Comparison of ENCODE assay signal across 1 cellular context in the genomic region with DNA sequence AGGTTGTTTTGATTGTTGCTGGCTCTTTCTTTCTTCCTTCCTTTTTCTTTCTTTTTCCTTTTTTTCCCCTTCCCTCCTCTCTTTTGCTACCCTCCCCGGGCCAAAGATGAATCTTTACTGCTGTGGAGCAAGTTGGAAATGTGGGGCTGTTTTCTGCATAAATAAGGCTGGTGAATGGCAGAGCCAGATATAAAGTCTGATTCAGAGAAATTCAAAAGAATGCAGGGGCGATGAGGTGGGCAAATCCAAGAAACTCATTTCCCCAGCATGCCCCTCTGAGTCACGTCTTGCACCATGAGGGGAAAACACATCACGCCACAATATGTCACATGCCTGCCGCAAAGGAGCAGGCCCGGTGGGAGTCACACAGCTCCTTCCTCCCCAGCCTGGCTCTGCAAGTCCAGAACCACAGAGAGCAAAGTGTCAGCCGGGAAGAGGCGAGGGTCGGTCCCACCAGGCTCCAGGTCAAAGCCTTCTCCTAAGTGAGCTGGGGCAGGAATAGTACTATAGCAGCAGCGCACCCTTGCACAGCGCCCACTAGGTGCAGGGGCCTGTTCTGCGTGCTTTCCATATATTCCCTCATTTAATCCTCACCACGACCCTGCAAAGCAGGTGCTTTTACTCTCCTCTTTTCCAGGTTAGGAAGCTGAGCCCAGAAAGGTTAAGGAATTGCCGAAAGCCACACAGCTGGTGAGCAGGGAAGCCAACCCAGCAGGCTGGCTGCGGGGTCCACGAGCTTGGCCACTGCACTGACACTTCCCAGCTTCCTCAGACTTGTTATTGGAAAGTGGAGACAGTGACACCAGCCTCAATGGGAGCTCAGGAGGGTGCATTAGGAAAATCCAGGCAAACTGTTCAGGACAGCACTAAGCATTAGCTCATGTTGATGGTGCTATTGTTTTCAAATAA.
TF ChIP-seq lines count a peak whose summit lies in the region.

No MANE protein-coding gene starts in this region.

TF ChIP-seq in A549, 52 proteins besides CTCF, POLR2A, EP300 and RAD21 (continued from another document):
- TF ChIP-seq FOSB (CRISPR knock-in tag; IDR thresholded peaks at IDR 0.05) (no peak), TFCP2L1 (CRISPR knock-in tag; IDR thresholded peaks at IDR 0.05) (peak; percentile 82; the same call in 1 of the 2 replicates), CHD2 (IDR thresholded peaks at IDR 0.05; ENCODE audit: low read length, partially characterized antibody) (no peak), HOXB13 (CRISPR knock-in tag; IDR thresholded peaks at IDR 0.05; ENCODE audit: low read depth) (no peak), FOXS1 (CRISPR knock-in tag; IDR thresholded peaks at IDR 0.05) (no peak), KDM1A (IDR thresholded peaks at IDR 0.05; ENCODE audit: low read depth) (no peak), CHD4 (IDR thresholded peaks at IDR 0.05; ENCODE audit: borderline replicate concordance) (no peak), EHF (CRISPR knock-in tag; IDR thresholded peaks at IDR 0.05) (no peak), PHF8 (IDR thresholded peaks at IDR 0.05; ENCODE audit: borderline replicate concordance, low read depth) (no peak), HOXB5 (CRISPR knock-in tag; IDR thresholded peaks at IDR 0.05) (no peak), RARB (CRISPR knock-in tag; IDR thresholded peaks at IDR 0.05) (no peak), POLR2AphosphoS2 (conservative IDR thresholded peaks at IDR 0.05; ENCODE audit: low read length) (no peak), JUN (IDR thresholded peaks at IDR 0.05) (0 out of 5 replicates have a peak, but pooled peaks of 1 of the 2 experiments have one; percentile 11), RNF2 (IDR thresholded peaks at IDR 0.05; ENCODE audit: borderline replicate concordance, low read depth) (no peak), HEYL (CRISPR knock-in tag; IDR thresholded peaks at IDR 0.05) (no peak), RFX5 (IDR thresholded peaks at IDR 0.05) (no peak), SREBF2 (IDR thresholded peaks at IDR 0.05) (no peak), FOSL2 (IDR thresholded peaks at IDR 0.05) (peak; percentile 47), FOSL2 (CRISPR knock-in tag; IDR thresholded peaks at IDR 0.05) (peak; percentile 94), HOXA7 (CRISPR knock-in tag; IDR thresholded peaks at IDR 0.05) (peak; percentile 34; the same call in 1 of the 2 replicates), ESRRA (IDR thresholded peaks at IDR 0.05; ENCODE audit: borderline replicate concordance, low read length) (no peak), GATA3 (IDR thresholded peaks at IDR 0.05; ENCODE audit: borderline replicate concordance) (no peak), JUNB (IDR thresholded peaks at IDR 0.05) (peak; percentile 68), TP53 (CRISPR knock-in tag; IDR thresholded peaks at IDR 0.05) (peak; percentile 9; the same call in 1 of the 2 replicates), SMC3 (IDR thresholded peaks at IDR 0.05) (peak; percentile 36), NPAS2 (CRISPR knock-in tag; IDR thresholded peaks at IDR 0.05; ENCODE audit: borderline replicate concordance) (no peak), MYC (IDR thresholded peaks at IDR 0.05; ENCODE audit: borderline replicate concordance, low read length) (0 out of 2 replicates have a peak, but pooled peaks have one; percentile 26), CBX2 (IDR thresholded peaks at IDR 0.05; ENCODE audit: borderline replicate concordance, low read depth) (no peak)
- TF ChIP-seq, protein P1, sequence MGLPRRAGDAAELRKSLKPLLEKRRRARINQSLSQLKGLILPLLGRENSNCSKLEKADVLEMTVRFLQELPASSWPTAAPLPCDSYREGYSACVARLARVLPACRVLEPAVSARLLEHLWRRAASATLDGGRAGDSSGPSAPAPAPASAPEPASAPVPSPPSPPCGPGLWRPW (IDR thresholded peaks at IDR 0.05) = no peak
- TF ChIP-seq, protein P2, sequence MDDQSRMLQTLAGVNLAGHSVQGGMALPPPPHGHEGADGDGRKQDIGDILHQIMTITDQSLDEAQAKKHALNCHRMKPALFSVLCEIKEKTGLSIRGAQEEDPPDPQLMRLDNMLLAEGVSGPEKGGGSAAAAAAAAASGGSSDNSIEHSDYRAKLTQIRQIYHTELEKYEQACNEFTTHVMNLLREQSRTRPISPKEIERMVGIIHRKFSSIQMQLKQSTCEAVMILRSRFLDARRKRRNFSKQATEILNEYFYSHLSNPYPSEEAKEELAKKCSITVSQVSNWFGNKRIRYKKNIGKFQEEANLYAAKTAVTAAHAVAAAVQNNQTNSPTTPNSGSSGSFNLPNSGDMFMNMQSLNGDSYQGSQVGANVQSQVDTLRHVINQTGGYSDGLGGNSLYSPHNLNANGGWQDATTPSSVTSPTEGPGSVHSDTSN (IDR thresholded peaks at IDR 0.05) = no peak
- TF ChIP-seq, protein P3, sequence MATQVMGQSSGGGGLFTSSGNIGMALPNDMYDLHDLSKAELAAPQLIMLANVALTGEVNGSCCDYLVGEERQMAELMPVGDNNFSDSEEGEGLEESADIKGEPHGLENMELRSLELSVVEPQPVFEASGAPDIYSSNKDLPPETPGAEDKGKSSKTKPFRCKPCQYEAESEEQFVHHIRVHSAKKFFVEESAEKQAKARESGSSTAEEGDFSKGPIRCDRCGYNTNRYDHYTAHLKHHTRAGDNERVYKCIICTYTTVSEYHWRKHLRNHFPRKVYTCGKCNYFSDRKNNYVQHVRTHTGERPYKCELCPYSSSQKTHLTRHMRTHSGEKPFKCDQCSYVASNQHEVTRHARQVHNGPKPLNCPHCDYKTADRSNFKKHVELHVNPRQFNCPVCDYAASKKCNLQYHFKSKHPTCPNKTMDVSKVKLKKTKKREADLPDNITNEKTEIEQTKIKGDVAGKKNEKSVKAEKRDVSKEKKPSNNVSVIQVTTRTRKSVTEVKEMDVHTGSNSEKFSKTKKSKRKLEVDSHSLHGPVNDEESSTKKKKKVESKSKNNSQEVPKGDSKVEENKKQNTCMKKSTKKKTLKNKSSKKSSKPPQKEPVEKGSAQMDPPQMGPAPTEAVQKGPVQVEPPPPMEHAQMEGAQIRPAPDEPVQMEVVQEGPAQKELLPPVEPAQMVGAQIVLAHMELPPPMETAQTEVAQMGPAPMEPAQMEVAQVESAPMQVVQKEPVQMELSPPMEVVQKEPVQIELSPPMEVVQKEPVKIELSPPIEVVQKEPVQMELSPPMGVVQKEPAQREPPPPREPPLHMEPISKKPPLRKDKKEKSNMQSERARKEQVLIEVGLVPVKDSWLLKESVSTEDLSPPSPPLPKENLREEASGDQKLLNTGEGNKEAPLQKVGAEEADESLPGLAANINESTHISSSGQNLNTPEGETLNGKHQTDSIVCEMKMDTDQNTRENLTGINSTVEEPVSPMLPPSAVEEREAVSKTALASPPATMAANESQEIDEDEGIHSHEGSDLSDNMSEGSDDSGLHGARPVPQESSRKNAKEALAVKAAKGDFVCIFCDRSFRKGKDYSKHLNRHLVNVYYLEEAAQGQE (IDR thresholded peaks at IDR 0.05) = no peak
- TF ChIP-seq, protein P4, sequence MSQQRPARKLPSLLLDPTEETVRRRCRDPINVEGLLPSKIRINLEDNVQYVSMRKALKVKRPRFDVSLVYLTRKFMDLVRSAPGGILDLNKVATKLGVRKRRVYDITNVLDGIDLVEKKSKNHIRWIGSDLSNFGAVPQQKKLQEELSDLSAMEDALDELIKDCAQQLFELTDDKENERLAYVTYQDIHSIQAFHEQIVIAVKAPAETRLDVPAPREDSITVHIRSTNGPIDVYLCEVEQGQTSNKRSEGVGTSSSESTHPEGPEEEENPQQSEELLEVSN (IDR thresholded peaks at IDR 0.05; ENCODE audit: borderline replicate concordance, low read depth) = no peak
- TF ChIP-seq, protein P5, sequence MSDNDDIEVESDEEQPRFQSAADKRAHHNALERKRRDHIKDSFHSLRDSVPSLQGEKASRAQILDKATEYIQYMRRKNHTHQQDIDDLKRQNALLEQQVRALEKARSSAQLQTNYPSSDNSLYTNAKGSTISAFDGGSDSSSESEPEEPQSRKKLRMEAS (IDR thresholded peaks at IDR 0.05) = peak; percentile 82
- TF ChIP-seq, protein P6, sequence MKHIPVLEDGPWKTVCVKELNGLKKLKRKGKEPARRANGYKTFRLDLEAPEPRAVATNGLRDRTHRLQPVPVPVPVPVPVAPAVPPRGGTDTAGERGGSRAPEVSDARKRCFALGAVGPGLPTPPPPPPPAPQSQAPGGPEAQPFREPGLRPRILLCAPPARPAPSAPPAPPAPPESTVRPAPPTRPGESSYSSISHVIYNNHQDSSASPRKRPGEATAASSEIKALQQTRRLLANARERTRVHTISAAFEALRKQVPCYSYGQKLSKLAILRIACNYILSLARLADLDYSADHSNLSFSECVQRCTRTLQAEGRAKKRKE (CRISPR knock-in tag; IDR thresholded peaks at IDR 0.05; ENCODE audit: low read depth) = 0 out of 2 replicates have a peak, but pooled peaks have one; percentile 15
- TF ChIP-seq, protein P7, sequence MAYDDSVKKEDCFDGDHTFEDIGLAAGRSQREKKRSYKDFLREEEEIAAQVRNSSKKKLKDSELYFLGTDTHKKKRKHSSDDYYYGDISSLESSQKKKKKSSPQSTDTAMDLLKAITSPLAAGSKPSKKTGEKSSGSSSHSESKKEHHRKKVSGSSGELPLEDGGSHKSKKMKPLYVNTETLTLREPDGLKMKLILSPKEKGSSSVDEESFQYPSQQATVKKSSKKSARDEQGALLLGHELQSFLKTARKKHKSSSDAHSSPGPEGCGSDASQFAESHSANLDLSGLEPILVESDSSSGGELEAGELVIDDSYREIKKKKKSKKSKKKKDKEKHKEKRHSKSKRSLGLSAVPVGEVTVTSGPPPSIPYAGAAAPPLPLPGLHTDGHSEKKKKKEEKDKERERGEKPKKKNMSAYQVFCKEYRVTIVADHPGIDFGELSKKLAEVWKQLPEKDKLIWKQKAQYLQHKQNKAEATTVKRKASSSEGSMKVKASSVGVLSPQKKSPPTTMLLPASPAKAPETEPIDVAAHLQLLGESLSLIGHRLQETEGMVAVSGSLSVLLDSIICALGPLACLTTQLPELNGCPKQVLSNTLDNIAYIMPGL (CRISPR knock-in tag; IDR thresholded peaks at IDR 0.05; ENCODE audit: borderline replicate concordance) = 0 out of 2 replicates have a peak, but pooled peaks have one; percentile 29
- TF ChIP-seq, protein P8, sequence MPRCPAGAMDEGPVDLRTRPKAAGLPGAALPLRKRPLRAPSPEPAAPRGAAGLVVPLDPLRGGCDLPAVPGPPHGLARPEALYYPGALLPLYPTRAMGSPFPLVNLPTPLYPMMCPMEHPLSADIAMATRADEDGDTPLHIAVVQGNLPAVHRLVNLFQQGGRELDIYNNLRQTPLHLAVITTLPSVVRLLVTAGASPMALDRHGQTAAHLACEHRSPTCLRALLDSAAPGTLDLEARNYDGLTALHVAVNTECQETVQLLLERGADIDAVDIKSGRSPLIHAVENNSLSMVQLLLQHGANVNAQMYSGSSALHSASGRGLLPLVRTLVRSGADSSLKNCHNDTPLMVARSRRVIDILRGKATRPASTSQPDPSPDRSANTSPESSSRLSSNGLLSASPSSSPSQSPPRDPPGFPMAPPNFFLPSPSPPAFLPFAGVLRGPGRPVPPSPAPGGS (IDR thresholded peaks at IDR 0.05) = no peak
